15 cellular contexts compared by ENCODE assay signal in genomic region chr16:56228476-56228875, GRCh38. TPM values are rescaled to one million over a fixed set of nuclear protein-coding genes. Genes with fewer than 3 reads are reported as not detected.
DNase-seq lines count a peak whose midpoint lies in the region; ATAC-seq and TF ChIP-seq lines count a peak whose summit lies in the region.
"Had no signal": no experiment of that assay in that cellular context is flagged by ENCODE, and none has a peak within 500 bp of the region (broad histone marks: within the 10 kb centered on the region; RNA-seq: fewer than 3 reads in every experiment).

No MANE protein-coding gene starts in this region.

- no peak overlapping the region for H4K5ac ChIP-seq in IMR-90 (ENCODE audit: low read depth, low read length)
- no peak overlapping the region for H4K5ac ChIP-seq in mesendoderm (ENCODE audit: low read length)

- H3K4ac ChIP-seq in IMR-90 (ENCODE audit: low read depth, low read length) (no peak overlapping the region), mesendoderm (ENCODE audit: low read depth, low read length) (no peak overlapping the region)

- no peak for TF ChIP-seq POLR2A in IMR-90 (IDR thresholded peaks at IDR 0.05; ENCODE audit: low read depth, low read length)

- dilution Hi-C loops in IMR-90 (cut with HindIII; ENCODE audit: low sequenced_read_pairs, unreplicated experiment) = no loop called here

- H2BK5ac ChIP-seq in IMR-90 (ENCODE audit: low read depth, low read length, poor library complexity, severe bottlenecking) (no peak overlapping the region), mesendoderm (ENCODE audit: low read length) (no peak overlapping the region)

- H3K4me3 ChIP-seq in IMR-90 (ENCODE audit: insufficient read depth, low read depth, low read length) (no peak overlapping the region), mesendoderm (ENCODE audit: low read length) (no peak overlapping the region)
- H3K4me3 ChIP-seq: HAP-1 had no signal

- CTCF ChIA-PET in IMR-90 (lab: Yijun Ruan, JAX) = no interaction called here

- WGBS in IMR-90 (ENCODE audit: extremely low coverage in 2 of 2, insufficient read length in 1 of 2), 2 experiments = 90% methylated on average over 2 of the region's 4 CpGs; no CpG with 5 or more reads in 1 of the 2 experiments
- WGBS in mesendoderm (ENCODE audit: extremely low coverage, insufficient coverage, low lambda C conversion rate) = no CpG with 5 or more reads among the region's 4 CpGs

- no peak overlapping the region for H3K27ac ChIP-seq in IMR-90 (ENCODE audit: insufficient read depth, low read length)
- no peak overlapping the region for H3K27ac ChIP-seq in mesendoderm (ENCODE audit: low read depth, low read length)
- H3K27ac ChIP-seq: 22Rv1 had no signal

- no peak overlapping the region for H4K8ac ChIP-seq in IMR-90 (ENCODE audit: low read depth in 2 of 2, low read length in 2 of 2)
- no peak overlapping the region for H4K8ac ChIP-seq in mesendoderm (ENCODE audit: low read depth, low read length)

- no peak overlapping the region for H3K23ac ChIP-seq in IMR-90 (ENCODE audit: low read depth, low read length)
- no peak overlapping the region for H3K23ac ChIP-seq in mesendoderm (ENCODE audit: low read length)

- H3K14ac ChIP-seq in IMR-90 (replicated peaks; ENCODE audit: low read depth, low read length) = no peak overlapping the region

- TF ChIP-seq CTCF in IMR-90 (conservative IDR thresholded peaks at IDR 0.05; ENCODE audit: low read depth, low read length) = no peak

- intact Hi-C loops in IMR-90 (cut with micrococcal nuclease) = no loop called here

- POLR2A ChIA-PET in IMR-90 (lab: Charles Lee; ENCODE audit: unreplicated experiment) = no interaction called here

- BruUV-seq in IMR-90 (replicated peaks; lab: Mats Ljungman, UMichigan) = no TSS peak

- H3K9me1 ChIP-seq in IMR-90 (ENCODE audit: insufficient read depth, low read length) = no peaks in the 10 kb centered on the region

- no peaks in the 10 kb centered on the region for H3K9me3 ChIP-seq in IMR-90 (ENCODE audit: control insufficient read depth, insufficient read depth, low read length)
- H3K9me3 ChIP-seq: HAP-1 had no signal

- H2AK9ac ChIP-seq in IMR-90 (replicated peaks; ENCODE audit: low read depth, low read length, poor library complexity) = peak overlapping the region; percentile 58

- no peaks in the 10 kb centered on the region for H4K20me1 ChIP-seq in IMR-90 (ENCODE audit: insufficient read depth, low read length)

- H3K4me2 ChIP-seq in IMR-90 (ENCODE audit: low read depth, low read length) (no peak overlapping the region), mesendoderm (ENCODE audit: low read length) (no peak overlapping the region)

- ATAC-seq in IMR-90 (ENCODE audit: low read depth) = no peak

- no peak for TF ChIP-seq RAD21 in IMR-90 (IDR thresholded peaks at IDR 0.05; ENCODE audit: low read length)

- H2BK15ac ChIP-seq in IMR-90 (ENCODE audit: low read depth, low read length) (no peak overlapping the region), mesendoderm (replicated peaks; ENCODE audit: low read depth) (no peak overlapping the region)

- no peak overlapping the region for H4K91ac ChIP-seq in IMR-90 (ENCODE audit: insufficient read depth, low read depth, low read length)

- no peaks in the 10 kb centered on the region for H3K79me2 ChIP-seq in mesendoderm (ENCODE audit: control insufficient read depth, insufficient read depth, low read length)

- no peak overlapping the region for H2BK20ac ChIP-seq in IMR-90 (ENCODE audit: low read depth, low read length)

- H3K56ac ChIP-seq in IMR-90 (ENCODE audit: extremely low read depth, insufficient read depth, low read length) = no peak overlapping the region
- H3K56ac ChIP-seq in mesendoderm (ENCODE audit: low read length) = no peak overlapping the region

- H2AK5ac ChIP-seq in IMR-90 (ENCODE audit: low read depth, low read length) (no peak overlapping the region), mesendoderm (ENCODE audit: low read length) (no peak overlapping the region)

- DNase-seq in DMS 273 (lab: John Stamatoyannopoulos, UW; ENCODE audit: unreplicated experiment) (peak; percentile 32), DMS 273 treated with DMSO at 0.1 percent for 48 hours (lab: John Stamatoyannopoulos, UW) (no peak), IMR-90 (no peak), cerebellar cortex (ENCODE audit: low spot score) (peak; percentile 47), mesendoderm (no peak), AG20443 (ENCODE audit: low spot score) (no peak)
- DNase-seq: AML-193; CD4-positive, alpha-beta memory T cell; COR-L47; DMS53; DMS79 treated with DMSO at 0.1 percent for 48 hours; GOT3; HFFc6 had no signal

- H2BK120ac ChIP-seq in IMR-90 (ENCODE audit: low read depth, low read length) = no peak overlapping the region
- H2BK120ac ChIP-seq in mesendoderm (ENCODE audit: low read depth, low read length) = no peak overlapping the region

- H3K18ac ChIP-seq in IMR-90 (ENCODE audit: low read depth, low read length) = no peak overlapping the region
- H3K18ac ChIP-seq in mesendoderm (ENCODE audit: low read length) = no peak overlapping the region

- H3K36me3 ChIP-seq in IMR-90 (ENCODE audit: control insufficient read depth, insufficient read depth, low read length) (no peaks in the 10 kb centered on the region), mesendoderm (ENCODE audit: control insufficient read depth, insufficient read depth, low read length) (no peaks in the 10 kb centered on the region)
- H3K36me3 ChIP-seq: HAP-1 had no signal

- no peak overlapping the region for H3K9ac ChIP-seq in IMR-90 (ENCODE audit: low read depth, low read length)
- no peak overlapping the region for H3K9ac ChIP-seq in mesendoderm (ENCODE audit: low read length)

- no peaks in the 10 kb centered on the region; the same call in none of the 2 replicates for H3K27me3 ChIP-seq in IMR-90 (ENCODE audit: control insufficient read depth, insufficient read depth, low read length)
- H3K27me3 ChIP-seq in mesendoderm (ENCODE audit: insufficient read depth, low read length, poor library complexity) = no peaks in the 10 kb centered on the region

- in situ Hi-C loops in IMR-90 (cut with MboI; ENCODE audit: low sequenced_read_pairs) = no loop called here

- no peaks in the 10 kb centered on the region for H3K4me1 ChIP-seq in IMR-90 (ENCODE audit: control insufficient read depth, insufficient read depth, low read length)
- no peaks in the 10 kb centered on the region for H3K4me1 ChIP-seq in mesendoderm (ENCODE audit: control insufficient read depth, low read depth, low read length)

- no peaks in the 10 kb centered on the region for H3K79me1 ChIP-seq in IMR-90 (ENCODE audit: low read depth in 1 of 2, low read length in 2 of 2)
- H3K79me1 ChIP-seq in mesendoderm (ENCODE audit: low read length) = no peaks in the 10 kb centered on the region

- no peak overlapping the region for H2AFZ ChIP-seq in IMR-90 (replicated peaks; ENCODE audit: low read length, poor library complexity)

TF ChIP-seq in IMR-90, 13 proteins besides CTCF, POLR2A, EP300 and RAD21:
- TF ChIP-seq RCOR1 (IDR thresholded peaks at IDR 0.05; ENCODE audit: insufficient replicate concordance, low read length) (no peak), MXI1 (IDR thresholded peaks at IDR 0.05; ENCODE audit: borderline replicate concordance, low read depth, low read length) (no peak), MAFK (IDR thresholded peaks at IDR 0.05; ENCODE audit: low read depth, low read length) (no peak), ELK1 (IDR thresholded peaks at IDR 0.05; ENCODE audit: borderline replicate concordance, low read depth, low read length) (no peak), RFX5 (IDR thresholded peaks at IDR 0.05; ENCODE audit: low read depth, low read length) (no peak), NFE2L2 (IDR thresholded peaks at IDR 0.05; ENCODE audit: low read depth, low read length) (no peak), SMC3 (IDR thresholded peaks at IDR 0.05; ENCODE audit: low read depth, low read length) (no peak), MAZ (IDR thresholded peaks at IDR 0.05; ENCODE audit: borderline replicate concordance, low read depth, low read length) (no peak), BHLHE40 (IDR thresholded peaks at IDR 0.05; ENCODE audit: low read depth, low read length) (no peak), CHD1 (IDR thresholded peaks at IDR 0.05; ENCODE audit: low read depth, low read length) (no peak), CEBPB (IDR thresholded peaks at IDR 0.05; ENCODE audit: low read depth, low read length) (no peak), FOS (IDR thresholded peaks at IDR 0.05; ENCODE audit: low read depth, low read length) (no peak)
- TF ChIP-seq, protein P1, sequence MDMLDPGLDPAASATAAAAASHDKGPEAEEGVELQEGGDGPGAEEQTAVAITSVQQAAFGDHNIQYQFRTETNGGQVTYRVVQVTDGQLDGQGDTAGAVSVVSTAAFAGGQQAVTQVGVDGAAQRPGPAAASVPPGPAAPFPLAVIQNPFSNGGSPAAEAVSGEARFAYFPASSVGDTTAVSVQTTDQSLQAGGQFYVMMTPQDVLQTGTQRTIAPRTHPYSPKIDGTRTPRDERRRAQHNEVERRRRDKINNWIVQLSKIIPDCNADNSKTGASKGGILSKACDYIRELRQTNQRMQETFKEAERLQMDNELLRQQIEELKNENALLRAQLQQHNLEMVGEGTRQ (IDR thresholded peaks at IDR 0.05; ENCODE audit: low read depth, low read length) = no peak

RNA-seq across cellular contexts. Expression of gene GNAO1, which starts 37.2 kb away (rescaled TPM):
- under 0.01 TPM in 1 of 2 replicates, not detected in the other for total RNA-seq in IMR-90 (2012; rRNA removed)
- 0.07 and 0.09 TPM in 2 replicates for polyA plus RNA-seq in IMR-90 (2012; rRNA removed)
- 0.03 and 0.10 TPM in 2 replicates for polyA plus RNA-seq in IMR-90 (2012; cell fraction: cytosol; rRNA removed)
- 0.11 and 0.25 TPM in 2 replicates for polyA plus RNA-seq in IMR-90 (2012; cell fraction: nucleus; rRNA removed; ENCODE audit: low replicate concordance)
- polyA plus RNA-seq in mesendoderm (2013, experiment 1 of 2) = 3.1 TPM
- 3.2 TPM for polyA plus RNA-seq in mesendoderm (2013, experiment 2 of 2)

Comparison
In these comparisons a context has a peak if more than half of its experiments do, and no peak if none do; other contexts are left out.
1. DNase-seq: peak in DMS 273 (single experiment) and cerebellar cortex (single experiment); none in DMS 273 treated with DMSO at 0.1 percent for 48 hours (single experiment), IMR-90 (single experiment), mesendoderm (single experiment) and AG20443 (single experiment).